In genomic region chr4:185464184-185464583, GRCh38 we compare ENCODE assay signal across 18 cellular contexts. TPM values are rescaled to one million over a fixed set of nuclear protein-coding genes. Genes with fewer than 3 reads are reported as not detected.
DNase-seq lines count a peak whose midpoint lies in the region; ATAC-seq and TF ChIP-seq lines count a peak whose summit lies in the region.
"Had no signal": no experiment of that assay in that cellular context is flagged by ENCODE, and none has a peak within 500 bp of the region (broad histone marks: within the 10 kb centered on the region; RNA-seq: fewer than 3 reads in every experiment).

No MANE protein-coding gene starts in this region.

- ATAC-seq in GM23338 = peak; percentile 94
- no peak for ATAC-seq in foreskin keratinocyte
- ATAC-seq: PC-3 had no signal

- no peak overlapping the region for H3K27ac Mint-ChIP-seq in GM23338

- no peak overlapping the region for H3K27ac ChIP-seq in GM23338 (ENCODE audit: low read depth)
- no peak overlapping the region for H3K27ac ChIP-seq in foreskin keratinocyte
- H3K27ac ChIP-seq: C4-2B, SJSA1 had no signal

- H3K4me1 ChIP-seq in GM23338 (ENCODE audit: insufficient read depth) (peaks cover 5% of the 10 kb centered on the region; the same call in 1 of the 2 replicates), foreskin keratinocyte (no peaks in the 10 kb centered on the region)
- H3K4me1 ChIP-seq: SJSA1 had no signal

- H3K27me3 ChIP-seq in GM23338 (ENCODE audit: insufficient read depth) (no peaks in the 10 kb centered on the region), foreskin keratinocyte (peaks cover 40% of the 10 kb centered on the region)

- H3K9me2 ChIP-seq in GM23338 (ENCODE audit: insufficient read depth) = no peaks in the 10 kb centered on the region

- no peak overlapping the region for H3K4me3 Mint-ChIP-seq in GM23338

- H3K27me3 Mint-ChIP-seq in GM23338 (ENCODE audit: insufficient read depth, low read depth, poor library complexity) = peaks cover 8% of the 10 kb centered on the region

- no peaks in the 10 kb centered on the region for H3K9me3 Mint-ChIP-seq in GM23338

- H3K36me3 ChIP-seq in GM23338 (ENCODE audit: insufficient read depth) = no peaks in the 10 kb centered on the region
- H3K36me3 ChIP-seq: SJSA1 had no signal

- no peak overlapping the region for H3K4me3 ChIP-seq in GM23338
- H3K4me3 ChIP-seq: SJSA1 had no signal

- H3K36me3 Mint-ChIP-seq in GM23338 (ENCODE audit: low read depth) = no peaks in the 10 kb centered on the region

- H3K4me1 Mint-ChIP-seq in GM23338 = peaks cover 20% of the 10 kb centered on the region

- no peaks in the 10 kb centered on the region for H4K20me1 ChIP-seq in GM23338 (replicated peaks; ENCODE audit: insufficient read depth)

- H3K4me2 ChIP-seq in GM23338 = no peak overlapping the region

- no peaks in the 10 kb centered on the region for H3F3A ChIP-seq in GM23338 (replicated peaks; ENCODE audit: low read depth)

- no peaks in the 10 kb centered on the region for H3K79me2 ChIP-seq in GM23338 (replicated peaks; ENCODE audit: insufficient read depth)

- DNase-seq in GM23338 (ENCODE audit: low spot score) (peak; percentile 63), NCI-H2227 (lab: John Stamatoyannopoulos, UW; ENCODE audit: unreplicated experiment) (peak; percentile 27), ecto neural progenitor cell (ENCODE audit: low spot score) (peak; percentile 55), left kidney (ENCODE audit: low read depth, low spot score) (peak; percentile 38), NCI-H1092 treated with DMSO at 0.1 percent for 48 hours (lab: John Stamatoyannopoulos, UW) (no peak), HuH-7 (ENCODE audit: low spot score) (no peak), foreskin keratinocyte (no peak)
- DNase-seq: COR-L47, EL, HCEC 1CT, KBM-7, MV-4-11, NCI-H1436, NCI-H226, NCI-H526 treated with DMSO at 0.1 percent for 48 hours, PC-3 had no signal

- peak overlapping the region; percentile 6; the same call in 1 of the 2 replicates for H2AFZ ChIP-seq in GM23338

- TF ChIP-seq CTCF in GM23338 (conservative IDR thresholded peaks at IDR 0.05; ENCODE audit: low read depth in 2 of 2) (peak in 1 of 2 experiments; percentile 59; a peak in 2 of 4 replicates), foreskin keratinocyte (conservative IDR thresholded peaks at IDR 0.05) (no peak)

TF ChIP-seq in GM23338, 12 proteins besides CTCF, POLR2A, EP300 and RAD21:
- TF ChIP-seq NANOG (IDR thresholded peaks at IDR 0.05; ENCODE audit: borderline replicate concordance) = no peak
- no peak for TF ChIP-seq ZNF331 (CRISPR knock-in tag; IDR thresholded peaks at IDR 0.05; ENCODE audit: low read depth)
- TF ChIP-seq CREB1 (CRISPR knock-in tag; IDR thresholded peaks at IDR 0.05; ENCODE audit: low read depth) = no peak
- TF ChIP-seq ZNF114 (CRISPR knock-in tag; IDR thresholded peaks at IDR 0.05) = no peak

RNA-seq across cellular contexts. Expression of gene CCDC110, which starts 7.3 kb away (rescaled TPM):
- 0.97 and 5.4 TPM in 2 replicates for total RNA-seq in GM23338 (2014; rRNA removed; shearing (Covaris generic))
- polyA plus RNA-seq in GM23338 (2016; fragmentation: Nextera tagmentation; extraction: Ambion mirVana) = 3.9 and 6.7 TPM in 2 replicates
- total RNA-seq in foreskin keratinocyte = 0.04 and 0.10 TPM in 2 replicates
- 0.02 TPM in 1 of 2 replicates, not detected in the other for polyA plus RNA-seq in foreskin keratinocyte

RNA-seq across cellular contexts. Expression of gene UFSP2, which starts 38.4 kb away (rescaled TPM):
- total RNA-seq in GM23338 (2014; rRNA removed; shearing (Covaris generic)) = 29.0 and 30.7 TPM in 2 replicates
- 53.0 and 55.9 TPM in 2 replicates for polyA plus RNA-seq in GM23338 (2016; fragmentation: Nextera tagmentation; extraction: Ambion mirVana)
- 22.5 and 24.9 TPM in 2 replicates for total RNA-seq in foreskin keratinocyte
- 16.2 and 19.7 TPM in 2 replicates for polyA plus RNA-seq in foreskin keratinocyte

Comparison
In these comparisons a context has a peak if more than half of its experiments do, and no peak if none do; other contexts are left out.
1. DNase-seq: peak in GM23338 (single experiment), NCI-H2227 (single experiment), ecto neural progenitor cell (single experiment) and left kidney (single experiment); none in NCI-H1092 treated with DMSO at 0.1 percent for 48 hours (single experiment), HuH-7 (single experiment) and foreskin keratinocyte (0 of 2).